In genomic region chr5:33829430-33829829, GRCh38 we compare ENCODE assay signal across 21 cellular contexts.
DNase-seq lines count a peak whose midpoint lies in the region; ATAC-seq and TF ChIP-seq lines count a peak whose summit lies in the region.
"Had no signal": no experiment of that assay in that cellular context is flagged by ENCODE, and none has a peak within 500 bp of the region (broad histone marks: within the 10 kb centered on the region; RNA-seq: fewer than 3 reads in every experiment).

No MANE protein-coding gene starts in this region.

- H3K27ac Mint-ChIP-seq in activated naive CD8-positive, alpha-beta T cell treated with anti-CD3 and anti-CD28 coated beads, Interleukin-2, amount 10 ng/mL, durations not matched to agents 7 days and 5 days, result peak overlapping the region; percentile 10
- no peak overlapping the region for H3K27ac Mint-ChIP-seq in activated naive CD8-positive, alpha-beta T cell treated with anti-CD3 and anti-CD28 coated beads for 36 hours
- H3K27ac Mint-ChIP-seq in glutamatergic neuron (ENCODE audit: unreplicated experiment), result peak overlapping the region; percentile 59
- H3K27ac Mint-ChIP-seq: CD8-positive, alpha-beta T cell had no signal

- no peaks in the 10 kb centered on the region for H3K36me3 Mint-ChIP-seq in activated naive CD8-positive, alpha-beta T cell treated with anti-CD3 and anti-CD28 coated beads, Interleukin-2, amount 10 ng/mL, durations not matched to agents 7 days and 5 days
- no peaks in the 10 kb centered on the region for H3K36me3 Mint-ChIP-seq in activated naive CD8-positive, alpha-beta T cell treated with anti-CD3 and anti-CD28 coated beads for 36 hours
- no peaks in the 10 kb centered on the region for H3K36me3 Mint-ChIP-seq in glutamatergic neuron (ENCODE audit: unreplicated experiment)
- H3K36me3 Mint-ChIP-seq: CD8-positive, alpha-beta T cell had no signal

- H3K27ac ChIP-seq in PC-9, result 0 out of 2 replicates have a peak overlapping the region, but pooled peaks have one; percentile 52
- H3K27ac ChIP-seq: 22Rv1; BLaER1 treated with 17β-estradiol and CSF1 and Interleukin-3, amounts not matched to agents 10 nM and 100 nM; KMS-11 had no signal

- no peak for DNase-seq in activated naive CD8-positive, alpha-beta T cell treated with anti-CD3 and anti-CD28 coated beads, Interleukin-2, amount 10 ng/mL, durations not matched to agents 7 days and 5 days
- DNase-seq in activated naive CD8-positive, alpha-beta T cell treated with anti-CD3 and anti-CD28 coated beads for 36 hours, result no peak
- no peak for DNase-seq in PC-9
- DNase-seq in glutamatergic neuron, result no peak
- no peak for DNase-seq in sciatic nerve (ENCODE audit: low spot score)
- DNase-seq in GM19238 (ENCODE audit: insufficient read length, low spot score), result no peak
- DNase-seq: CD8-positive, alpha-beta T cell; IMR-90; NCI-H1436 treated with DMSO at 0.1 percent for 48 hours; NCI-H1930; NCI-H2227 treated with DMSO at 0.1 percent for 48 hours; NCI-H510A treated with DMSO at 0.1 percent for 48 hours; NCI-H774; NK-92 treated with Interleukin-12 subunit alpha and Interleukin-12 subunit beta, amount 100 ng/mL, for 24 hours had no signal

- no peak overlapping the region for H3K4me3 Mint-ChIP-seq in activated naive CD8-positive, alpha-beta T cell treated with anti-CD3 and anti-CD28 coated beads, Interleukin-2, amount 10 ng/mL, durations not matched to agents 7 days and 5 days
- no peak overlapping the region for H3K4me3 Mint-ChIP-seq in activated naive CD8-positive, alpha-beta T cell treated with anti-CD3 and anti-CD28 coated beads for 36 hours
- peak overlapping the region; percentile 13 for H3K4me3 Mint-ChIP-seq in glutamatergic neuron (ENCODE audit: unreplicated experiment)
- H3K4me3 Mint-ChIP-seq: CD8-positive, alpha-beta T cell had no signal

- no peaks in the 10 kb centered on the region for H3K9me3 ChIP-seq in PC-9 (ENCODE audit: insufficient read depth, low read depth)

- TF ChIP-seq CTCF in PC-9 (conservative IDR thresholded peaks at IDR 0.05) (no peak), glutamatergic neuron (IDR thresholded peaks at IDR 0.05; ENCODE audit: partially characterized antibody, unreplicated experiment) (no peak)

- H4K20me1 ChIP-seq in PC-9 (ENCODE audit: insufficient read depth), result no peaks in the 10 kb centered on the region
- H4K20me1 ChIP-seq: BLaER1 treated with 17β-estradiol and CSF1 and Interleukin-3, amounts not matched to agents 10 nM and 100 nM had no signal

- CTCF ChIA-PET in PC-9 (lab: Charles Lee), result no interaction called here

- POLR2A ChIA-PET in activated naive CD8-positive, alpha-beta T cell treated with anti-CD3 and anti-CD28 coated beads, Interleukin-2, amount 10 ng/mL, durations not matched to agents 7 days and 5 days (lab: Charles Lee), result no interaction called here
- POLR2A ChIA-PET in PC-9 (lab: Charles Lee; ENCODE audit: unreplicated experiment), result interaction anchor here (0.5 kb wide), 1 partner anchor 134 kb away, joined by 3 read pairs; no protein-coding TSS in a partner anchor

- H3K9me3 Mint-ChIP-seq in activated naive CD8-positive, alpha-beta T cell treated with anti-CD3 and anti-CD28 coated beads, Interleukin-2, amount 10 ng/mL, durations not matched to agents 7 days and 5 days, result peaks cover 4% of the 10 kb centered on the region
- no peaks in the 10 kb centered on the region for H3K9me3 Mint-ChIP-seq in activated naive CD8-positive, alpha-beta T cell treated with anti-CD3 and anti-CD28 coated beads for 36 hours
- H3K9me3 Mint-ChIP-seq in glutamatergic neuron (ENCODE audit: unreplicated experiment), result no peaks in the 10 kb centered on the region
- H3K9me3 Mint-ChIP-seq: CD8-positive, alpha-beta T cell had no signal

- intact Hi-C loops in PC-9 (cut with micrococcal nuclease; ENCODE audit: unreplicated experiment), result loop anchor here (5.0 kb wide), 1 partner anchor 63 kb away; the partner anchor contains the start of gene ADAMTS12
- intact Hi-C loops in sciatic nerve (cut with DNase I), result no loop called here

- H3F3A ChIP-seq in PC-9 (ENCODE audit: insufficient read depth, low read depth), result peaks cover 22% of the 10 kb centered on the region

- H2AFZ ChIP-seq in PC-9, result no peak overlapping the region

- H3K36me3 ChIP-seq in PC-9 (ENCODE audit: low read depth), result peaks cover 30% of the 10 kb centered on the region
- H3K36me3 ChIP-seq: BLaER1 treated with 17β-estradiol and CSF1 and Interleukin-3, amounts not matched to agents 10 nM and 100 nM had no signal

- no peak overlapping the region for H3K4me3 ChIP-seq in PC-9
- H3K4me3 ChIP-seq: BLaER1 treated with 17β-estradiol and CSF1 and Interleukin-3, amounts not matched to agents 10 nM and 100 nM had no signal

- no peak overlapping the region for H3K4me2 ChIP-seq in PC-9
- H3K4me2 ChIP-seq: KMS-11 had no signal

- peaks cover 7% of the 10 kb centered on the region for H3K27me3 Mint-ChIP-seq in activated naive CD8-positive, alpha-beta T cell treated with anti-CD3 and anti-CD28 coated beads, Interleukin-2, amount 10 ng/mL, durations not matched to agents 7 days and 5 days
- no peaks in the 10 kb centered on the region for H3K27me3 Mint-ChIP-seq in activated naive CD8-positive, alpha-beta T cell treated with anti-CD3 and anti-CD28 coated beads for 36 hours
- H3K27me3 Mint-ChIP-seq in glutamatergic neuron (ENCODE audit: unreplicated experiment), result no peaks in the 10 kb centered on the region

- H3K4me1 ChIP-seq in PC-9 (replicated peaks; ENCODE audit: insufficient read depth), result peaks cover 24% of the 10 kb centered on the region

- no peaks in the 10 kb centered on the region for H3K9me2 ChIP-seq in PC-9 (ENCODE audit: insufficient read depth)

- BruUV-seq in PC-9 (replicated peaks; lab: Mats Ljungman, UMichigan), result no TSS peak

- H3K79me2 ChIP-seq in PC-9 (ENCODE audit: low read depth), result peaks cover 91% of the 10 kb centered on the region

- no peak for ATAC-seq in activated naive CD8-positive, alpha-beta T cell treated with anti-CD3 and anti-CD28 coated beads, Interleukin-2, amount 10 ng/mL, durations not matched to agents 7 days and 5 days (ENCODE audit: low read depth)
- ATAC-seq in sciatic nerve (peak; percentile 95), HG02973 (IDR thresholded peaks at IDR 0.05; ENCODE audit: unreplicated experiment) (no peak), HG03025 (IDR thresholded peaks at IDR 0.05; ENCODE audit: low FRiP score, unreplicated experiment) (no peak)
- ATAC-seq: CD8-positive, alpha-beta T cell; HCT116; Panc1 had no signal

- peaks cover 4% of the 10 kb centered on the region for H3K4me1 Mint-ChIP-seq in activated naive CD8-positive, alpha-beta T cell treated with anti-CD3 and anti-CD28 coated beads, Interleukin-2, amount 10 ng/mL, durations not matched to agents 7 days and 5 days
- H3K4me1 Mint-ChIP-seq in activated naive CD8-positive, alpha-beta T cell treated with anti-CD3 and anti-CD28 coated beads for 36 hours, result peaks cover 2% of the 10 kb centered on the region
- peaks cover 8% of the 10 kb centered on the region for H3K4me1 Mint-ChIP-seq in glutamatergic neuron (ENCODE audit: low read depth, unreplicated experiment)

- no peaks in the 10 kb centered on the region for H3K27me3 ChIP-seq in PC-9 (ENCODE audit: insufficient read depth, low read depth)
- H3K27me3 ChIP-seq: BLaER1 treated with 17β-estradiol and CSF1 and Interleukin-3, amounts not matched to agents 10 nM and 100 nM had no signal
